Comparison of ENCODE assay signal across 9 cellular contexts in genomic region chr5:56211298-56211865, GRCh38. TPM values are rescaled to one million over a fixed set of nuclear protein-coding genes. Genes with fewer than 3 reads are reported as not detected.
A peak's percentile ranks its signal among the peaks of the same experiment; 100 is the strongest.
DNase-seq lines count a peak whose midpoint lies in the region; ATAC-seq and TF ChIP-seq lines count a peak whose summit lies in the region.
"Had no signal": no experiment of that assay in that cellular context is flagged by ENCODE, and none has a peak within 500 bp of the region (broad histone marks: within the 10 kb centered on the region; RNA-seq: fewer than 3 reads in every experiment).

No MANE protein-coding gene starts in this region.

- no peaks in the 10 kb centered on the region for H3K36me3 Mint-ChIP-seq in nephron progenitor cell (ENCODE audit: low read depth)

- CTCF ChIA-PET in PC-9 (lab: Charles Lee): interaction anchor here (0.6 kb wide), 1 partner anchor 212 kb away, joined by 3 read pairs; no protein-coding TSS in a partner anchor

- peak; percentile 87 for DNase-seq in AG20443 (ENCODE audit: low spot score)
- peak; percentile 70 to 94 for DNase-seq in PC-9
- DNase-seq in fibroblast of gingiva (ENCODE audit: low read depth): peak; percentile 92
- peak; percentile 25 for DNase-seq in nephron progenitor cell
- no peak for DNase-seq in activated effector memory CD4-positive, alpha-beta T cell treated with Interleukin-2 at 50 U/mL for 16 hours
- no peak for DNase-seq in stimulated activated naive CD8-positive, alpha-beta T cell treated with anti-CD3 and anti-CD28 coated beads, Interleukin-15, amount 100 ng/mL, for 72 hours
- DNase-seq: WERI-Rb-1 had no signal

- H3K36me3 ChIP-seq in PC-9 (ENCODE audit: low read depth): no peaks in the 10 kb centered on the region
- H3K36me3 ChIP-seq: WERI-Rb-1 had no signal

- peaks cover 12% of the 10 kb centered on the region for H3K9me3 ChIP-seq in PC-9 (ENCODE audit: insufficient read depth, low read depth)

- H3K27me3 Mint-ChIP-seq in nephron progenitor cell (ENCODE audit: low read depth, poor library complexity): peaks cover 4% of the 10 kb centered on the region
- H3K27me3 Mint-ChIP-seq in stimulated activated naive CD8-positive, alpha-beta T cell treated with anti-CD3 and anti-CD28 coated beads, Interleukin-15, amount 100 ng/mL, for 72 hours: no peaks in the 10 kb centered on the region

- H2AFZ ChIP-seq in PC-9: no peak overlapping the region

- no peak overlapping the region for H3K4me3 Mint-ChIP-seq in nephron progenitor cell
- H3K4me3 Mint-ChIP-seq in stimulated activated naive CD8-positive, alpha-beta T cell treated with anti-CD3 and anti-CD28 coated beads, Interleukin-15, amount 100 ng/mL, for 72 hours: no peak overlapping the region

- intact Hi-C loops in PC-9 (cut with micrococcal nuclease; ENCODE audit: unreplicated experiment): loop anchor here (5.0 kb wide), 2 partner anchors 56 to 606 kb away; partner anchors contain the start of gene MAP3K1

- no peak overlapping the region for H3K27ac Mint-ChIP-seq in nephron progenitor cell
- no peak overlapping the region for H3K27ac Mint-ChIP-seq in stimulated activated naive CD8-positive, alpha-beta T cell treated with anti-CD3 and anti-CD28 coated beads, Interleukin-15, amount 100 ng/mL, for 72 hours

- H3K4me2 ChIP-seq in PC-9: peak overlapping the region; percentile 58

- BruUV-seq in PC-9 (replicated peaks; lab: Mats Ljungman, UMichigan): no TSS peak

- no peak overlapping the region for H3K4me3 ChIP-seq in PC-9

- no peaks in the 10 kb centered on the region for H3K9me2 ChIP-seq in PC-9 (ENCODE audit: insufficient read depth)

- H3K9me3 Mint-ChIP-seq in nephron progenitor cell: peaks cover 14% of the 10 kb centered on the region
- H3K9me3 Mint-ChIP-seq in stimulated activated naive CD8-positive, alpha-beta T cell treated with anti-CD3 and anti-CD28 coated beads, Interleukin-15, amount 100 ng/mL, for 72 hours: peaks cover 14 to 15% of the 10 kb centered on the region in 2 donors

- H3K79me2 ChIP-seq in PC-9 (ENCODE audit: low read depth): no peaks in the 10 kb centered on the region

- H3K27me3 ChIP-seq in PC-9 (ENCODE audit: insufficient read depth, low read depth): no peaks in the 10 kb centered on the region

- peaks cover 26% of the 10 kb centered on the region for H3K4me1 ChIP-seq in PC-9 (replicated peaks; ENCODE audit: insufficient read depth)

- no peak for ATAC-seq in GM21576 (IDR thresholded peaks at IDR 0.05; ENCODE audit: unreplicated experiment)
- no peak for ATAC-seq in stimulated activated naive CD8-positive, alpha-beta T cell treated with anti-CD3 and anti-CD28 coated beads, Interleukin-15, amount 100 ng/mL, for 72 hours
- no peak for ATAC-seq in GM21367 (IDR thresholded peaks at IDR 0.05; ENCODE audit: unreplicated experiment)

- peaks cover 14% of the 10 kb centered on the region for H3F3A ChIP-seq in PC-9 (ENCODE audit: insufficient read depth, low read depth)

- no peak for TF ChIP-seq CTCF in PC-9 (conservative IDR thresholded peaks at IDR 0.05)
- no peak for TF ChIP-seq CTCF in nephron progenitor cell (IDR thresholded peaks at IDR 0.05)

- POLR2A ChIA-PET in PC-9 (lab: Charles Lee; ENCODE audit: unreplicated experiment): no interaction called here

- H4K20me1 ChIP-seq in PC-9 (ENCODE audit: insufficient read depth): no peaks in the 10 kb centered on the region

- H3K4me1 Mint-ChIP-seq in nephron progenitor cell: peaks cover 10% of the 10 kb centered on the region
- no peaks in the 10 kb centered on the region for H3K4me1 Mint-ChIP-seq in stimulated activated naive CD8-positive, alpha-beta T cell treated with anti-CD3 and anti-CD28 coated beads, Interleukin-15, amount 100 ng/mL, for 72 hours

- H3K27ac ChIP-seq in PC-9: peak overlapping the region; percentile 87
- H3K27ac ChIP-seq: WERI-Rb-1 had no signal

RNA-seq across cellular contexts. Expression of gene ANKRD55, which starts 21.7 kb away (rescaled TPM):
- total RNA-seq in PC-9 (2021): not detected in 2 replicates

Comparison
In these comparisons a context has a peak if more than half of its experiments do, and no peak if none do; other contexts are left out.
1. DNase-seq: peak in AG20443 (single experiment), PC-9 (2 of 2), fibroblast of gingiva (single experiment) and nephron progenitor cell (single experiment); none in activated effector memory CD4-positive, alpha-beta T cell treated with Interleukin-2 at 50 U/mL for 16 hours (single experiment) and stimulated activated naive CD8-positive, alpha-beta T cell treated with anti-CD3 and anti-CD28 coated beads, Interleukin-15, amount 100 ng/mL, for 72 hours (0 of 2).